24 cellular contexts compared by ENCODE assay signal in genomic region chr15:68495221-68495950, GRCh38.
"Had no signal": no experiment of that assay in that cellular context is flagged by ENCODE, and none has a peak within 500 bp of the region (broad histone marks: within the 10 kb centered on the region; RNA-seq: fewer than 3 reads in every experiment).

No MANE protein-coding gene starts in this region.

- H3K9me3 ChIP-seq: MG63, Peyer's patch, SJCRH30 had no signal

- H3K4me2 ChIP-seq: PC-9 had no signal

- H3K4me3 ChIP-seq: MG63, PC-9, Peyer's patch, SJCRH30 had no signal

- ATAC-seq: Right ventricle myocardium inferior, SK-N-SH treated with all-trans-retinoic acid at 6 μM for 48 hours had no signal

- H2AFZ ChIP-seq: PC-9 had no signal

- H3K4me1 ChIP-seq: Peyer's patch, SJCRH30 had no signal

- DNase-seq: IMR-90, Karpas-422, KG1, MG63, NCI-H1092, NCI-H1105 treated with DMSO at 0.1 percent for 48 hours, NCI-H1417 treated with DMSO at 0.1 percent for 48 hours, NCI-H146, NCI-H1694 treated with DMSO at 0.1 percent for 48 hours, NCI-H1930, NCI-H2081, NCI-H2107, NCI-H2171, NCI-H226, NCI-H446, NCI-H510A, NCI-H524 treated with DMSO at 0.1 percent for 48 hours, NCI-H69, PC-9, Peyer's patch, SHP77 treated with DMSO at 0.1 percent for 48 hours, SJCRH30 had no signal

- H3K36me3 ChIP-seq: MG63, Peyer's patch, SJCRH30 had no signal

- H3K27ac ChIP-seq: PC-9, Peyer's patch, SJCRH30 had no signal

- H3K27me3 ChIP-seq: MG63, Peyer's patch, SJCRH30 had no signal
